Comparison of ENCODE assay signal across 9 cellular contexts in genomic region chr10:77592946-77593636, GRCh38. TPM values are rescaled to one million over a fixed set of nuclear protein-coding genes. Genes with fewer than 3 reads are reported as not detected.
DNase-seq lines count a peak whose midpoint lies in the region; ATAC-seq, FAIRE-seq and TF ChIP-seq lines count a peak whose summit lies in the region.
"Had no signal": no experiment of that assay in that cellular context is flagged by ENCODE, and none has a peak within 500 bp of the region (broad histone marks: within the 10 kb centered on the region; RNA-seq: fewer than 3 reads in every experiment).

No MANE protein-coding gene starts in this region.

- no peak for TF ChIP-seq POLR2A in transverse colon (IDR thresholded peaks at IDR 0.05)

- intact Hi-C loops in Right ventricle myocardium inferior (cut with DNase I): no loop called here
- intact Hi-C loops in Right ventricle myocardium superior (cut with DNase I): no loop called here
- intact Hi-C loops in kidney (cut with DNase I): no loop called here
- intact Hi-C loops in transverse colon (cut with DNase I; ENCODE audit: low total_unique reads): no loop called here

- FAIRE-seq in astrocyte (lab: Jason Lieb, UNC) (peak; percentile 99), kidney (lab: Jason Lieb, UNC) (no peak)

- peaks cover 36% of the 10 kb centered on the region for H3K79me2 ChIP-seq in astrocyte (ENCODE audit: insufficient read depth, low read length)

- no peaks in the 10 kb centered on the region for H3K36me3 ChIP-seq in astrocyte (ENCODE audit: insufficient read depth, low read length)
- H3K36me3 ChIP-seq in kidney (ENCODE audit: control insufficient read depth in 1 of 2, insufficient read depth in 2 of 2, low read length in 2 of 2): no peaks in the 10 kb centered on the region
- no peaks in the 10 kb centered on the region for H3K36me3 ChIP-seq in transverse colon

- H3K27ac ChIP-seq in astrocyte (ENCODE audit: low read depth, low read length) (peak overlapping the region; percentile 77), kidney (ENCODE audit: low read depth in 2 of 2, low read length in 2 of 2) (no peak overlapping the region), transverse colon (peak overlapping the region; percentile 6 to 83 (median 28))

- H4K20me1 ChIP-seq in astrocyte (ENCODE audit: insufficient read depth, low read length): no peaks in the 10 kb centered on the region

- no peak overlapping the region for H3K27ac Mint-ChIP-seq in astrocyte (ENCODE audit: unreplicated experiment)
- no peak overlapping the region for H3K27ac Mint-ChIP-seq in T-cell

- H3K4me3 Mint-ChIP-seq in astrocyte (ENCODE audit: unreplicated experiment) (no peak overlapping the region), T-cell (no peak overlapping the region)

- WGBS in transverse colon (ENCODE audit: low coverage in 1 of 2), 2 donors: 60 to 72% methylated on average over 1 to 5 of the region's 5 CpGs

- TF ChIP-seq CTCF in astrocyte (IDR thresholded peaks at IDR 0.05; ENCODE audit: insufficient read depth, low read depth, low read length): no peak
- no peak for TF ChIP-seq CTCF in kidney (IDR thresholded peaks at IDR 0.05; ENCODE audit: borderline replicate concordance, extremely low read depth, insufficient read depth)
- no peak for TF ChIP-seq CTCF in transverse colon (IDR thresholded peaks at IDR 0.05)

- in situ Hi-C loops in transverse colon (cut with MboI; ENCODE audit: low pct_ligation_motif_present in 1 of 4, low pct_unique_long_range_greater_than_20kb in 1 of 4, low sequenced_read_pairs in 3 of 4): no loop called here

- H3K4me1 Mint-ChIP-seq in astrocyte (ENCODE audit: low read depth, unreplicated experiment) (peaks cover 13% of the 10 kb centered on the region), T-cell (no peaks in the 10 kb centered on the region)

- H3K9me3 ChIP-seq in astrocyte (ENCODE audit: insufficient read depth, low read depth, low read length): no peaks in the 10 kb centered on the region
- no peaks in the 10 kb centered on the region for H3K9me3 ChIP-seq in kidney (ENCODE audit: control insufficient read depth in 1 of 2, low read length in 2 of 2)
- no peaks in the 10 kb centered on the region for H3K9me3 ChIP-seq in transverse colon

- no peaks in the 10 kb centered on the region for H3K27me3 Mint-ChIP-seq in astrocyte (ENCODE audit: low read depth, unreplicated experiment)
- peaks cover 0 to 9% of the 10 kb centered on the region in 2 donors for H3K27me3 Mint-ChIP-seq in T-cell

- H3K27me3 ChIP-seq in astrocyte (ENCODE audit: insufficient read depth, low read length) (no peaks in the 10 kb centered on the region), transverse colon (no peaks in the 10 kb centered on the region)

- H3K36me3 Mint-ChIP-seq in astrocyte (ENCODE audit: low read depth, unreplicated experiment): peaks cover 17% of the 10 kb centered on the region
- no peaks in the 10 kb centered on the region for H3K36me3 Mint-ChIP-seq in T-cell

- H2AFZ ChIP-seq in astrocyte (ENCODE audit: low read depth, low read length): peak overlapping the region; percentile 44

- TF ChIP-seq EP300 in transverse colon (IDR thresholded peaks at IDR 0.05; ENCODE audit: low read depth): no peak

- ATAC-seq in Right ventricle myocardium inferior (peak; percentile 29), Right ventricle myocardium superior (ENCODE audit: poor library complexity) (no peak), GM21447 (IDR thresholded peaks at IDR 0.05; ENCODE audit: unreplicated experiment) (no peak), T-cell (replicated peaks in 1 of 4) (no peak)

- H3K4me3 ChIP-seq in astrocyte (ENCODE audit: insufficient read depth, low read depth, low read length) (no peak overlapping the region), kidney (ENCODE audit: low read length in 2 of 2) (no peak overlapping the region), transverse colon (no peak overlapping the region)

- no peak for DNase-seq in Right ventricle myocardium inferior (ENCODE audit: missing footprints)
- DNase-seq in Right ventricle myocardium superior: no peak
- DNase-seq in astrocyte (ENCODE audit: low read depth): peak; percentile 91
- peak; percentile 9 for DNase-seq in kidney
- DNase-seq in transverse colon: peak; percentile 30
- no peak for DNase-seq in T-cell
- no peak for DNase-seq in activated CD8-positive, alpha-beta memory T cell treated with anti-CD3 and anti-CD28 coated beads for 24 hours
- DNase-seq: NCI-H1092 had no signal

- CTCF ChIA-PET in T-cell (lab: Charles Lee): no interaction called here

- H3K4me2 ChIP-seq in astrocyte (ENCODE audit: low read length): peak overlapping the region; percentile 50

- H3K9me3 Mint-ChIP-seq in astrocyte (ENCODE audit: unreplicated experiment): peaks cover 3% of the 10 kb centered on the region
- H3K9me3 Mint-ChIP-seq in T-cell: no peaks in the 10 kb centered on the region

- POLR2A ChIA-PET in T-cell (lab: Charles Lee): no interaction called here

- H3K9ac ChIP-seq in astrocyte (ENCODE audit: low read length) (peak overlapping the region; percentile 29), kidney (ENCODE audit: low read length in 2 of 2) (no peak overlapping the region)

- H3K4me1 ChIP-seq in astrocyte (ENCODE audit: insufficient read depth, low read length) (peaks cover 15% of the 10 kb centered on the region), kidney (ENCODE audit: control insufficient read depth in 1 of 2, insufficient read depth in 1 of 2, low read depth in 1 of 2, low read length in 2 of 2) (no peaks in the 10 kb centered on the region), transverse colon (peaks cover 7 to 15% (median 9%) of the 10 kb centered on the region in 4 donors)

RNA-seq across cellular contexts. Expression of gene KCNMA1, which starts 44.5 kb away (rescaled TPM):
- total RNA-seq in Right ventricle myocardium inferior (2.2 TPM), Right ventricle myocardium superior (2.0 TPM), astrocyte (43.3 and 45.8 TPM in 2 replicates), kidney (8.9 TPM), transverse colon (100 to 1,000 TPM in 2 of 4 donors, 10 to 100 TPM in 2; 68.4 to 170 (median 119) TPM), T-cell (1 to 10 TPM in 1 of 5 donors, under 1 TPM in 4; 0.14 to 1.6 (median 0.60) TPM)
- 4.2 TPM for polyA plus RNA-seq in kidney (ENCODE audit: insufficient read depth, low read depth, low replicate concordance)

Comparison
In these comparisons a context has a peak if more than half of its experiments do, and no peak if none do; other contexts are left out.
1. DNase-seq: peak in astrocyte (single experiment), kidney (single experiment) and transverse colon (single experiment); none in Right ventricle myocardium inferior (single experiment), Right ventricle myocardium superior (single experiment), T-cell (0 of 34) and activated CD8-positive, alpha-beta memory T cell treated with anti-CD3 and anti-CD28 coated beads for 24 hours (single experiment).
2. H3K27ac ChIP-seq: peak in astrocyte (single experiment) and transverse colon (4 of 4); none in kidney (0 of 2).